Comparison of ENCODE assay signal across 9 cellular contexts in genomic region chr1:182080955-182081582, GRCh38. TPM values are rescaled to one million over a fixed set of nuclear protein-coding genes. Genes with fewer than 3 reads are reported as not detected.
DNase-seq lines count a peak whose midpoint lies in the region; ATAC-seq and TF ChIP-seq lines count a peak whose summit lies in the region.
"Had no signal": no experiment of that assay in that cellular context is flagged by ENCODE, and none has a peak within 500 bp of the region (broad histone marks: within the 10 kb centered on the region; RNA-seq: fewer than 3 reads in every experiment).

No MANE protein-coding gene starts in this region.

- H3K27me3 Mint-ChIP-seq in activated T-helper 17 cell treated with anti-CD3 and anti-CD28 coated beads, Interleukin-2, amount 50 U/mL, for 72 hours = no peaks in the 10 kb centered on the region
- no peaks in the 10 kb centered on the region for H3K27me3 Mint-ChIP-seq in type B pancreatic cell

- DNase-seq in D341Med (ENCODE audit: low spot score) = peak; percentile 67
- DNase-seq in GM19240 (ENCODE audit: insufficient read length, low spot score) = peak; percentile 23
- peak; percentile 19 for DNase-seq in NCI-H2171 (lab: John Stamatoyannopoulos, UW)
- peak; percentile 51 for DNase-seq in iris pigment epithelial cell (ENCODE audit: low read depth)
- DNase-seq in type B pancreatic cell (ENCODE audit: extremely low spot score, unreplicated experiment) = peak; percentile 24

- H3K27ac Mint-ChIP-seq in activated T-helper 17 cell treated with anti-CD3 and anti-CD28 coated beads, Interleukin-2, amount 50 U/mL, for 72 hours = no peak overlapping the region
- H3K27ac Mint-ChIP-seq in type B pancreatic cell = no peak overlapping the region

- H3K4me1 Mint-ChIP-seq in activated T-helper 17 cell treated with anti-CD3 and anti-CD28 coated beads, Interleukin-2, amount 50 U/mL, for 72 hours = peaks cover 5% of the 10 kb centered on the region
- peaks cover 10% of the 10 kb centered on the region for H3K4me1 Mint-ChIP-seq in type B pancreatic cell (ENCODE audit: unreplicated experiment)

- TF ChIP-seq CTCF in type B pancreatic cell (conservative IDR thresholded peaks at IDR 0.05) = peak; percentile 81

- ATAC-seq in activated T-helper 17 cell treated with anti-CD3 and anti-CD28 coated beads, Interleukin-2, amount 50 U/mL, for 72 hours (replicated peaks) = peak; percentile 34
- ATAC-seq in GM21737 (IDR thresholded peaks at IDR 0.05; ENCODE audit: unreplicated experiment) (no peak), GM19023 (IDR thresholded peaks at IDR 0.05; ENCODE audit: unreplicated experiment) (no peak)

- no peak overlapping the region for H3K4me3 Mint-ChIP-seq in activated T-helper 17 cell treated with anti-CD3 and anti-CD28 coated beads, Interleukin-2, amount 50 U/mL, for 72 hours
- H3K4me3 Mint-ChIP-seq in type B pancreatic cell = no peak overlapping the region

- no peaks in the 10 kb centered on the region for H3K36me3 Mint-ChIP-seq in activated T-helper 17 cell treated with anti-CD3 and anti-CD28 coated beads, Interleukin-2, amount 50 U/mL, for 72 hours (ENCODE audit: low read depth)
- H3K36me3 Mint-ChIP-seq in type B pancreatic cell = no peaks in the 10 kb centered on the region

- H3K9me3 Mint-ChIP-seq in activated T-helper 17 cell treated with anti-CD3 and anti-CD28 coated beads, Interleukin-2, amount 50 U/mL, for 72 hours = no peaks in the 10 kb centered on the region
- no peaks in the 10 kb centered on the region for H3K9me3 Mint-ChIP-seq in type B pancreatic cell

RNA-seq across cellular contexts. Expression of gene ZNF648, which starts 19.6 kb away (rescaled TPM):
- total RNA-seq in activated T-helper 17 cell treated with anti-CD3 and anti-CD28 coated beads, Interleukin-2, amount 50 U/mL, for 72 hours = under 1 TPM in 1 of 2 donors, not detected in 1; 0.21 TPM
- 0.10 and 0.34 TPM in 2 replicates for total RNA-seq in type B pancreatic cell (ENCODE audit: low replicate concordance)
- total RNA-seq: T-helper 2 cell treated with Interferon-gamma antibody and Interleukin-4, amounts not matched to agents 100 ng/mL and 5 ng/mL, for 36 hours had no signal
